In genomic region chr1:150574260-150575071, GRCh38 we compare ENCODE assay signal across 10 cellular contexts. TPM values are rescaled to one million over a fixed set of nuclear protein-coding genes. Genes with fewer than 3 reads are reported as not detected.
DNase-seq lines count a peak whose midpoint lies in the region; ATAC-seq and TF ChIP-seq lines count a peak whose summit lies in the region.
"Had no signal": no experiment of that assay in that cellular context is flagged by ENCODE, and none has a peak within 500 bp of the region (broad histone marks: within the 10 kb centered on the region; RNA-seq: fewer than 3 reads in every experiment).

No MANE protein-coding gene starts in this region.

- peaks cover 8 to 41% (median 30%) of the 10 kb centered on the region in 4 donors for H3K36me3 ChIP-seq in liver (ENCODE audit: control insufficient read depth in 4 of 4, insufficient read depth in 3 of 4, low read depth in 1 of 4, low read length in 3 of 4)
- peaks cover 63 to 86% (median 69%) of the 10 kb centered on the region in 3 donors for H3K36me3 ChIP-seq in tibial artery

- H3K4me1 Mint-ChIP-seq in activated CD4-positive, alpha-beta T cell treated with anti-CD3 and anti-CD28 coated beads, Interleukin-2, amount 10 ng/mL, durations not matched to agents 7 days and 5 days, result peaks cover 48% of the 10 kb centered on the region
- H3K4me1 Mint-ChIP-seq in activated naive CD8-positive, alpha-beta T cell treated with anti-CD3 and anti-CD28 coated beads for 36 hours, result peaks cover 58% of the 10 kb centered on the region

- intact Hi-C loops in tibial artery (cut with DNase I; ENCODE audit: low total_unique reads), result loop anchor here (5.0 kb wide), 1 partner anchor 48 kb away; no protein-coding TSS in a partner anchor

- H3K4me1 ChIP-seq in liver (ENCODE audit: control insufficient read depth in 4 of 4, insufficient read depth in 4 of 4, low read length in 3 of 4) (peaks cover 15 to 48% (median 29%) of the 10 kb centered on the region in 4 donors), tibial artery (peaks cover 0 to 62% (median 49%) of the 10 kb centered on the region in 4 donors)

- no peak for TF ChIP-seq RAD21 in liver (IDR thresholded peaks at IDR 0.05)

- CTCF ChIA-PET in activated CD4-positive, alpha-beta T cell treated with anti-CD3 and anti-CD28 coated beads, Interleukin-2, amount 10 ng/mL, durations not matched to agents 7 days and 5 days (lab: Charles Lee), result interaction anchor here (0.5 to 14.6 kb wide), 4 partner anchors 8 to 402 kb away, joined by 3 to 158 read pairs (median 3); no protein-coding TSS in a partner anchor

- H3K27me3 ChIP-seq in liver (ENCODE audit: control insufficient read depth in 4 of 4, insufficient read depth in 4 of 4, low read length in 3 of 4) (no peaks in the 10 kb centered on the region), tibial artery (no peaks in the 10 kb centered on the region)

- H3K27ac ChIP-seq in liver (ENCODE audit: low read depth in 1 of 2, low read length in 2 of 2), result peak overlapping the region; percentile 95 to 99
- peak overlapping the region; percentile 99 for H3K27ac ChIP-seq in tibial artery

- POLR2A ChIA-PET in activated CD4-positive, alpha-beta T cell treated with anti-CD3 and anti-CD28 coated beads, Interleukin-2, amount 10 ng/mL, durations not matched to agents 7 days and 5 days (lab: Charles Lee), result interaction anchor here (6.4 kb wide), 1 partner anchor 13 kb away, joined by 41 read pairs; no protein-coding TSS in a partner anchor

- H3K9me3 Mint-ChIP-seq in activated CD4-positive, alpha-beta T cell treated with anti-CD3 and anti-CD28 coated beads, Interleukin-2, amount 10 ng/mL, durations not matched to agents 7 days and 5 days, result no peaks in the 10 kb centered on the region
- peaks cover 3% of the 10 kb centered on the region for H3K9me3 Mint-ChIP-seq in activated naive CD8-positive, alpha-beta T cell treated with anti-CD3 and anti-CD28 coated beads for 36 hours

- no peaks in the 10 kb centered on the region for H3K9me3 ChIP-seq in liver (ENCODE audit: control insufficient read depth in 4 of 4, low read length in 3 of 4)
- no peaks in the 10 kb centered on the region for H3K9me3 ChIP-seq in tibial artery

- peak overlapping the region; percentile 78 to 100 (median 81) for H3K4me3 ChIP-seq in liver (ENCODE audit: low read depth in 1 of 3, low read length in 3 of 3)
- H3K4me3 ChIP-seq in tibial artery, result peak overlapping the region; percentile 93 to 97

- peak overlapping the region; percentile 99 for H3K4me3 Mint-ChIP-seq in activated CD4-positive, alpha-beta T cell treated with anti-CD3 and anti-CD28 coated beads, Interleukin-2, amount 10 ng/mL, durations not matched to agents 7 days and 5 days
- H3K4me3 Mint-ChIP-seq in activated naive CD8-positive, alpha-beta T cell treated with anti-CD3 and anti-CD28 coated beads for 36 hours, result peak overlapping the region; percentile 99

- ATAC-seq in HG03442 (IDR thresholded peaks at IDR 0.05; ENCODE audit: unreplicated experiment) (no peak), HG02938 (IDR thresholded peaks at IDR 0.05; ENCODE audit: unreplicated experiment) (no peak)

- 38% methylated on average over 6 of the region's 6 CpGs for WGBS in liver

- TF ChIP-seq CTCF in liver (IDR thresholded peaks at IDR 0.05; ENCODE audit: low read depth, low read length, missing input control), result no peak
- no peak for TF ChIP-seq CTCF in tibial artery (IDR thresholded peaks at IDR 0.05)

- H3K36me3 Mint-ChIP-seq in activated CD4-positive, alpha-beta T cell treated with anti-CD3 and anti-CD28 coated beads, Interleukin-2, amount 10 ng/mL, durations not matched to agents 7 days and 5 days (ENCODE audit: low read depth), result peaks cover 92% of the 10 kb centered on the region
- H3K36me3 Mint-ChIP-seq in activated naive CD8-positive, alpha-beta T cell treated with anti-CD3 and anti-CD28 coated beads for 36 hours, result peaks cover 92% of the 10 kb centered on the region

- DNase-seq in activated CD4-positive, alpha-beta T cell treated with anti-CD3 and anti-CD28 coated beads, Interleukin-2, amount 10 ng/mL, durations not matched to agents 7 days and 5 days, result no peak
- no peak for DNase-seq in activated CD4-positive, alpha-beta T cell treated with anti-CD3 and anti-CD28 coated beads, Interleukin-2, amount 50 U/mL, for 4 hours
- no peak for DNase-seq in activated naive CD8-positive, alpha-beta T cell treated with anti-CD3 and anti-CD28 coated beads for 36 hours
- no peak for DNase-seq in tibial artery
- DNase-seq in activated CD4-positive, CD25-positive, alpha-beta regulatory T cell treated with anti-CD3 and anti-CD28 coated beads, Interleukin-2, amount 50 U/mL, for 72 hours, result no peak

- no peaks in the 10 kb centered on the region for H3K27me3 Mint-ChIP-seq in activated CD4-positive, alpha-beta T cell treated with anti-CD3 and anti-CD28 coated beads, Interleukin-2, amount 10 ng/mL, durations not matched to agents 7 days and 5 days
- H3K27me3 Mint-ChIP-seq in activated naive CD8-positive, alpha-beta T cell treated with anti-CD3 and anti-CD28 coated beads for 36 hours, result peaks cover 4% of the 10 kb centered on the region

- H3K9ac ChIP-seq in liver (ENCODE audit: low read depth in 1 of 2, low read length in 2 of 2), result peak overlapping the region; percentile 99 to 100

- H3K27ac Mint-ChIP-seq in activated CD4-positive, alpha-beta T cell treated with anti-CD3 and anti-CD28 coated beads, Interleukin-2, amount 10 ng/mL, durations not matched to agents 7 days and 5 days, result peak overlapping the region; percentile 98
- peak overlapping the region; percentile 92 for H3K27ac Mint-ChIP-seq in activated naive CD8-positive, alpha-beta T cell treated with anti-CD3 and anti-CD28 coated beads for 36 hours

TF ChIP-seq in liver, 16 proteins besides CTCF, POLR2A, EP300 and RAD21:
- TF ChIP-seq YY1 (IDR thresholded peaks at IDR 0.05), result no peak
- TF ChIP-seq JUND (IDR thresholded peaks at IDR 0.05), result peak in 1 of 2 donors; percentile 4

RNA-seq across cellular contexts. Expression of gene MCL1, which starts 4.9 kb away (rescaled TPM):
- 100 to 1,000 TPM; 260 to 311 TPM for total RNA-seq in activated CD4-positive, alpha-beta T cell treated with anti-CD3 and anti-CD28 coated beads, Interleukin-2, amount 10 ng/mL, durations not matched to agents 7 days and 5 days
- 100 to 1,000 TPM; 209 to 217 TPM for total RNA-seq in activated naive CD8-positive, alpha-beta T cell treated with anti-CD3 and anti-CD28 coated beads for 36 hours
- 100 to 1,000 TPM in 1 of 2 donors, 10 to 100 TPM in 1; 94.6 to 181 TPM for total RNA-seq in liver
- polyA plus RNA-seq in liver, result 10 to 100 TPM; 23.4 to 65.4 TPM

RNA-seq across cellular contexts. Expression of gene ADAMTSL4, which starts 25.3 kb away (rescaled TPM):
- total RNA-seq in activated CD4-positive, alpha-beta T cell treated with anti-CD3 and anti-CD28 coated beads, Interleukin-2, amount 10 ng/mL, durations not matched to agents 7 days and 5 days, result under 1 TPM; 0.06 to 0.15 TPM
- total RNA-seq in activated naive CD8-positive, alpha-beta T cell treated with anti-CD3 and anti-CD28 coated beads for 36 hours, result under 1 TPM; 0.06 to 0.10 TPM
- 10 to 100 TPM in 1 of 2 donors, 1 to 10 TPM in 1; 5.6 to 11.5 TPM for total RNA-seq in liver
- polyA plus RNA-seq in liver, result 10 to 100 TPM; 11.4 to 12.2 TPM
- total RNA-seq: Daoy had no signal

RNA-seq across cellular contexts. Expression of gene ENSA, which starts 54.9 kb away (rescaled TPM):
- 100 to 1,000 TPM; 192 to 193 TPM for total RNA-seq in activated CD4-positive, alpha-beta T cell treated with anti-CD3 and anti-CD28 coated beads, Interleukin-2, amount 10 ng/mL, durations not matched to agents 7 days and 5 days
- total RNA-seq in activated naive CD8-positive, alpha-beta T cell treated with anti-CD3 and anti-CD28 coated beads for 36 hours, result 100 to 1,000 TPM; 195 to 214 TPM
- 10 to 100 TPM; 53.2 to 57.3 TPM for total RNA-seq in liver
- polyA plus RNA-seq in liver, result 10 to 100 TPM; 19.0 to 59.8 TPM

RNA-seq across cellular contexts. Expression of gene FALEC, which starts 58.9 kb away (rescaled TPM):
- total RNA-seq in activated CD4-positive, alpha-beta T cell treated with anti-CD3 and anti-CD28 coated beads, Interleukin-2, amount 10 ng/mL, durations not matched to agents 7 days and 5 days, result under 1 TPM in 1 of 2 experiments, not detected in 1; 0.64 TPM
- total RNA-seq in activated naive CD8-positive, alpha-beta T cell treated with anti-CD3 and anti-CD28 coated beads for 36 hours, result not detected
- total RNA-seq in liver, result not detected
- not detected for polyA plus RNA-seq in liver
- total RNA-seq: Daoy, temporal lobe had no signal

Comparison
In these comparisons a context has a peak if more than half of its experiments do, and no peak if none do; other contexts are left out.
1. RNA of gene ADAMTSL4, which starts 25.3 kb away (total RNA-seq): 5.6 to 11.5 TPM in liver; 0.06 to 0.15 TPM in activated CD4-positive, alpha-beta T cell treated with anti-CD3 and anti-CD28 coated beads, Interleukin-2, amount 10 ng/mL, durations not matched to agents 7 days and 5 days and 0.06 to 0.10 TPM in activated naive CD8-positive, alpha-beta T cell treated with anti-CD3 and anti-CD28 coated beads for 36 hours; every median in the first group is over 4 times any median in the second.